ENCODE assay signal across 12 cellular contexts in the genomic region with DNA sequence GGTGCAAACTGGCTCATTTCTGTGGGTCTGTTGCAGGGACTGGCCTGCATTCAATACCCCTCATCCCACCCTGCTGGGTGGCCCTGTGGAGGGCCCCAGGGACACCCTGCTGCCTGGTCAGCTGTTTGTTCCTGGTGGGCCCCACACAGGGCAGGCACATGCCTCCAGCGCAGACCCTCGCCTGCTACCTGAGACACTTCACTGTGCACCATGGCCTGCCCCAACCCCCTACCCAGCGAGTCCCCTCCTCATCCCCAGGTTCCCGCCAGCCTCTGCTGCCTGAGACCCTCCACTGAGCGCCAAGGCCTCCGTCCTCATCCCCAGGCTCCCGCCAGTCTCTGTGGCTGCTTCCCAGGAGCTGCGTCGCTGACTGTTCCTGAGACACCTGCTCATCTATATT. TPM values are rescaled to one million over a fixed set of nuclear protein-coding genes. Genes with fewer than 3 reads are reported as not detected.
"Had no signal": no experiment of that assay in that cellular context is flagged by ENCODE, and none has a peak within 500 bp of the region (broad histone marks: within the 10 kb centered on the region; RNA-seq: fewer than 3 reads in every experiment).

No MANE protein-coding gene starts in this region.

- H3K9me3 Mint-ChIP-seq: activated CD8-positive, alpha-beta T cell treated with anti-CD3 and anti-CD28 coated beads for 36 hours; activated T-cell treated with anti-CD3 and anti-CD28 coated beads, Interleukin-2, amount 50 U/mL, for 72 hours; neural crest cell; T-helper 2 cell treated with Interferon-gamma antibody and Interleukin-4, amounts not matched to agents 5 μg/mL and 100 μg/mL, for 36 hours had no signal

- ATAC-seq: activated CD8-positive, alpha-beta T cell treated with anti-CD3 and anti-CD28 coated beads for 36 hours; activated T-cell treated with anti-CD3 and anti-CD28 coated beads, Interleukin-2, amount 50 U/mL, for 72 hours had no signal

- H3K36me3 ChIP-seq: ascending aorta had no signal

- H3K27ac Mint-ChIP-seq: activated CD8-positive, alpha-beta T cell treated with anti-CD3 and anti-CD28 coated beads for 36 hours; activated T-cell treated with anti-CD3 and anti-CD28 coated beads, Interleukin-2, amount 50 U/mL, for 72 hours; T-helper 2 cell treated with Interferon-gamma antibody and Interleukin-4, amounts not matched to agents 5 μg/mL and 100 μg/mL, for 36 hours had no signal

- H3K27me3 ChIP-seq: ascending aorta, heart left ventricle had no signal

- H3K9me3 ChIP-seq: ascending aorta, heart left ventricle, left ventricle myocardium inferior had no signal

- DNase-seq: activated CD8-positive, alpha-beta memory T cell treated with anti-CD3 and anti-CD28 coated beads, Interleukin-2, amount 50 U/mL, for 4 hours; activated CD8-positive, alpha-beta T cell treated with anti-CD3 and anti-CD28 coated beads for 36 hours; activated naive CD4-positive, alpha-beta T cell; activated T-cell treated with anti-CD3 and anti-CD28 coated beads, Interleukin-2, amount 50 U/mL, for 72 hours; foreskin melanocyte; left ventricle myocardium inferior; small intestine; stimulated activated naive CD4-positive, alpha-beta T cell treated with Interleukin-2 at 50 U/mL for 16 hours had no signal

- H3K27me3 Mint-ChIP-seq: activated CD8-positive, alpha-beta T cell treated with anti-CD3 and anti-CD28 coated beads for 36 hours had no signal

- H3K4me3 Mint-ChIP-seq: activated CD8-positive, alpha-beta T cell treated with anti-CD3 and anti-CD28 coated beads for 36 hours; activated T-cell treated with anti-CD3 and anti-CD28 coated beads, Interleukin-2, amount 50 U/mL, for 72 hours; neural crest cell; T-helper 2 cell treated with Interferon-gamma antibody and Interleukin-4, amounts not matched to agents 5 μg/mL and 100 μg/mL, for 36 hours had no signal

RNA-seq across cellular contexts. Expression of a gene that starts 16.8 kb away (rescaled TPM):
- total RNA-seq: neural crest cell had no signal
